ENCODE assay signal across 8 cellular contexts in genomic region chr1:183543619-183544204, GRCh38. TPM values are rescaled to one million over a fixed set of nuclear protein-coding genes. Genes with fewer than 3 reads are reported as not detected.
DNase-seq lines count a peak whose midpoint lies in the region; TF ChIP-seq lines count a peak whose summit lies in the region.

No MANE protein-coding gene starts in this region.

- TF ChIP-seq POLR2A in stomach (IDR thresholded peaks at IDR 0.05), result no peak

- intact Hi-C loops in stomach (cut with DNase I; ENCODE audit: low total_unique reads), result no loop called here

- DNase-seq in NCI-H2081 (lab: John Stamatoyannopoulos, UW), result peak; percentile 44 to 54
- DNase-seq in NCI-H2081 treated with DMSO at 0.1 percent for 48 hours (lab: John Stamatoyannopoulos, UW), result no peak
- peak; percentile 27 to 69 for DNase-seq in HAP-1 (ENCODE audit: low spot score in 2 of 2)
- DNase-seq in NCI-H446 (lab: John Stamatoyannopoulos, UW), result peak; percentile 36 to 68
- DNase-seq in astrocyte of the hippocampus (ENCODE audit: low read depth, low spot score), result peak; percentile 74
- DNase-seq in inferior parietal cortex (ENCODE audit: extremely low spot score), result peak; percentile 75
- DNase-seq in stomach, result no peak
- DNase-seq in stimulated activated CD4-positive, alpha-beta T cell treated with anti-CD3 and anti-CD28 coated beads, Interleukin-2, amount 100 ng/mL, for 24 hours, result no peak

- H3K4me3 ChIP-seq in HAP-1 (no peak overlapping the region), stomach (no peak overlapping the region)

- no peak for TF ChIP-seq EP300 in stomach (IDR thresholded peaks at IDR 0.05)

- H3K27ac ChIP-seq in stomach, result no peak overlapping the region

- peak in 5 of 7 experiments; percentile 35 to 60 (median 41) for TF ChIP-seq CTCF in stomach (IDR thresholded peaks at IDR 0.05)

- H3K27me3 ChIP-seq in HAP-1 (ENCODE audit: low read depth) (no peaks in the 10 kb centered on the region), stomach (no peaks in the 10 kb centered on the region)

- H3K36me3 ChIP-seq in HAP-1 (replicated peaks), result peaks cover 84% of the 10 kb centered on the region
- H3K36me3 ChIP-seq in stomach, result peaks cover 52 to 94% (median 89%) of the 10 kb centered on the region in 4 donors

- H3K4me1 ChIP-seq in HAP-1 (peaks cover 5% of the 10 kb centered on the region; the same call in 1 of the 2 replicates), stomach (peaks cover 0 to 10% (median 3%) of the 10 kb centered on the region in 4 donors)

- WGBS in stomach, 5 donors, result 24 to 46% (median 37%) methylated on average over 2 of the region's 2 CpGs

- in situ Hi-C loops in HAP-1 (cut with MboI; ENCODE audit: low sequenced_read_pairs), result no loop called here

- H3K9me3 ChIP-seq in HAP-1 (no peaks in the 10 kb centered on the region), stomach (no peaks in the 10 kb centered on the region)

RNA-seq across cellular contexts. Expression of gene NCF2, which starts 46.5 kb away (rescaled TPM):
- total RNA-seq in stomach, result 10 to 100 TPM in 1 of 5 donors, 1 to 10 TPM in 3, under 1 TPM in 1; 0.29 to 30.4 (median 6.4) TPM
- polyA plus RNA-seq in stomach, result 1 to 10 TPM; 3.1 to 10.0 (median 6.0) TPM

Comparison
In these comparisons a context has a peak if more than half of its experiments do, and no peak if none do; other contexts are left out.
1. DNase-seq: peak in NCI-H2081 (2 of 2), HAP-1 (2 of 2), NCI-H446 (2 of 2), astrocyte of the hippocampus (single experiment) and inferior parietal cortex (single experiment); none in NCI-H2081 treated with DMSO at 0.1 percent for 48 hours (single experiment), stomach (single experiment) and stimulated activated CD4-positive, alpha-beta T cell treated with anti-CD3 and anti-CD28 coated beads, Interleukin-2, amount 100 ng/mL, for 24 hours (0 of 2).